17 cellular contexts compared by ENCODE assay signal in the genomic region with DNA sequence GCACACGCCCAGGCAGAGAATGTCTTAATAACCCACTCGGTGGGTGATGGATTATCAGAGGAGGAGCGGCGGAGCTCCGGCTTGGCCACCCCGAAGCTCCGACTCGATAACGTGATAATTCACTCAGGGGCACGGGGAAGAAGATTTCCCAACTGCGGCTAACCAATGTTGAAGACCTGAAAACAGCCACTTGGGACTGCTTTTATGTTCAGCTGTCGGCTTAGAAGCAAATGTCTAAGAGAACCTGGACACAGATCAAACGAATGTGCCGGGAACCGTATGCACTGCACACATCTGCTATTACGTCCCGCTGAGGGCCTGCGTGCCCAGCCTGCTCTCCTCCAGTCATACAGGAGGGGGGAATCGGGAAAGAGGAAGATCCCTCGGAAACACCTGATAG.
"Had no signal": no experiment of that assay in that cellular context is flagged by ENCODE, and none has a peak within 500 bp of the region (broad histone marks: within the 10 kb centered on the region; RNA-seq: fewer than 3 reads in every experiment).

No MANE protein-coding gene starts in this region.

- H3K36me3 Mint-ChIP-seq: naive thymus-derived CD4-positive, alpha-beta T cell; type B pancreatic cell had no signal

- ATAC-seq: activated T-helper 17 cell treated with anti-CD3 and anti-CD28 coated beads, Interleukin-2, amount 50 U/mL, for 72 hours; mucosa of descending colon; naive thymus-derived CD4-positive, alpha-beta T cell; stimulated activated naive CD8-positive, alpha-beta T cell treated with anti-CD3 and anti-CD28 coated beads, Interleukin-15, Interleukin-2, amounts not matched to agents 100 U/mL and 50 U/mL, for 24 hours had no signal

- H3K9me3 ChIP-seq: ascending aorta, left ventricle myocardium inferior, mucosa of descending colon had no signal

- H3K4me3 ChIP-seq: ascending aorta, dorsolateral prefrontal cortex, left ventricle myocardium inferior, mucosa of descending colon had no signal

- H3K4me3 Mint-ChIP-seq: activated T-helper 17 cell treated with anti-CD3 and anti-CD28 coated beads, Interleukin-2, amount 50 U/mL, for 72 hours; naive thymus-derived CD4-positive, alpha-beta T cell; type B pancreatic cell had no signal

- H3K4me1 Mint-ChIP-seq: activated T-helper 17 cell treated with anti-CD3 and anti-CD28 coated beads, Interleukin-2, amount 50 U/mL, for 72 hours had no signal

- H3K4me1 ChIP-seq: left ventricle myocardium inferior had no signal

- DNase-seq: activated CD4-positive, alpha-beta T cell treated with anti-CD3 and anti-CD28 coated beads for 1 hour; activated CD4-positive, alpha-beta T cell treated with anti-CD3 and anti-CD28 coated beads, Interleukin-2, amount 50 U/mL, for 48 hours; activated naive CD4-positive, alpha-beta T cell treated with Interleukin-2 at 50 U/mL for 16 hours; dorsolateral prefrontal cortex; erythroblast; hypothalamus; kidney; left ventricle myocardium inferior; mucosa of descending colon; naive thymus-derived CD4-positive, alpha-beta T cell; stimulated activated CD4-positive, alpha-beta T cell treated with anti-CD3 and anti-CD28 coated beads, Interleukin-4, amount 100 ng/mL, for 24 hours; stimulated activated naive CD8-positive, alpha-beta T cell treated with anti-CD3 and anti-CD28 coated beads, Interleukin-15, Interleukin-2, amounts not matched to agents 100 U/mL and 50 U/mL, for 24 hours; T-helper 1 cell; T1000 had no signal

- H3K36me3 ChIP-seq: ascending aorta, left ventricle myocardium inferior had no signal

- H3K27ac Mint-ChIP-seq: activated T-helper 17 cell treated with anti-CD3 and anti-CD28 coated beads, Interleukin-2, amount 50 U/mL, for 72 hours; naive thymus-derived CD4-positive, alpha-beta T cell; type B pancreatic cell had no signal

- H3K27me3 ChIP-seq: ascending aorta had no signal

- H3K27me3 Mint-ChIP-seq: type B pancreatic cell had no signal

- H3K27ac ChIP-seq: ascending aorta, dorsolateral prefrontal cortex, left ventricle myocardium inferior had no signal
